Comparison of ENCODE assay signal across 2 cellular contexts in genomic region chr10:95722496-95722895, GRCh38. TPM values are rescaled to one million over a fixed set of nuclear protein-coding genes. Genes with fewer than 3 reads are reported as not detected.
"Had no signal": no experiment of that assay in that cellular context is flagged by ENCODE, and none has a peak within 500 bp of the region (broad histone marks: within the 10 kb centered on the region; RNA-seq: fewer than 3 reads in every experiment).

No MANE protein-coding gene starts in this region.

RNA-seq across cellular contexts. Expression of gene ENTPD1, which starts 33.5 kb away (rescaled TPM):
- total RNA-seq: MCF 10A, NCI-H460 had no signal
